9 cellular contexts compared by ENCODE assay signal in genomic region chr13:20191902-20192469, GRCh38. TPM values are rescaled to one million over a fixed set of nuclear protein-coding genes. Genes with fewer than 3 reads are reported as not detected.
A peak's percentile ranks its signal among the peaks of the same experiment; 100 is the strongest.
DNase-seq lines count a peak whose midpoint lies in the region; ATAC-seq and TF ChIP-seq lines count a peak whose summit lies in the region.
"Had no signal": no experiment of that assay in that cellular context is flagged by ENCODE, and none has a peak within 500 bp of the region (broad histone marks: within the 10 kb centered on the region; RNA-seq: fewer than 3 reads in every experiment).

No MANE protein-coding gene starts in this region.

- H3K36me3 ChIP-seq in mammary epithelial cell (ENCODE audit: insufficient read depth, low read length) (peaks cover 24% of the 10 kb centered on the region), thymus (ENCODE audit: control insufficient read depth, insufficient read depth) (peaks cover 5% of the 10 kb centered on the region), OCI-LY7 (ENCODE audit: insufficient read depth, low read length) (no peaks in the 10 kb centered on the region)

- peak; percentile 14 for DNase-seq in EL
- peak; percentile 36 for DNase-seq in NCI-H226
- peak; percentile 56 for DNase-seq in mammary epithelial cell
- DNase-seq in lower leg skin (ENCODE audit: low spot score in 2 of 2) = peak in 1 of 2 donors; percentile 83
- DNase-seq in GDM1 (lab: John Stamatoyannopoulos, UW) = no peak
- DNase-seq in OCI-LY7 (ENCODE audit: low spot score) = no peak

- WGBS in mammary epithelial cell (ENCODE audit: low coverage, missing lambda C conversion rate) = 21% methylated on average over 26 of the region's 36 CpGs
- WGBS in lower leg skin, 2 donors = 14 to 20% methylated on average over 32 to 36 of the region's 36 CpGs
- 5% methylated on average over 36 of the region's 36 CpGs for WGBS in thymus

- no peaks in the 10 kb centered on the region for H3K9me2 ChIP-seq in OCI-LY7 (ENCODE audit: insufficient read depth, low read length)

- H2AFZ ChIP-seq in mammary epithelial cell (ENCODE audit: low read depth, low read length) (peak overlapping the region; percentile 83), OCI-LY7 (ENCODE audit: low read length) (no peak overlapping the region)

- no peak for TF ChIP-seq POLR2A in lower leg skin (IDR thresholded peaks at IDR 0.05)

- POLR2A ChIA-PET in OCI-LY7 (lab: Charles Lee) = no interaction called here

- H3K4me2 ChIP-seq in mammary epithelial cell (ENCODE audit: insufficient read depth, low read depth, low read length) = peak overlapping the region; percentile 80
- no peak overlapping the region for H3K4me2 ChIP-seq in OCI-LY7 (ENCODE audit: low read length)

- peak overlapping the region; percentile 74 for H3K9ac ChIP-seq in mammary epithelial cell (ENCODE audit: insufficient read depth, low read length)

- H4K20me1 ChIP-seq in mammary epithelial cell (ENCODE audit: insufficient read depth, low read length) (no peaks in the 10 kb centered on the region), OCI-LY7 (ENCODE audit: insufficient read depth, low read length) (no peaks in the 10 kb centered on the region)

- no peaks in the 10 kb centered on the region for H3K9me3 ChIP-seq in mammary epithelial cell (replicated peaks; ENCODE audit: insufficient read depth, low read length)
- no peaks in the 10 kb centered on the region for H3K9me3 ChIP-seq in thymus (ENCODE audit: control insufficient read depth)
- no peaks in the 10 kb centered on the region for H3K9me3 ChIP-seq in OCI-LY7 (ENCODE audit: low read length)

- H3K27ac ChIP-seq in mammary epithelial cell (ENCODE audit: insufficient read depth, low read depth, low read length) (peak overlapping the region; percentile 74), thymus (ENCODE audit: low read depth) (no peak overlapping the region), OCI-LY7 (ENCODE audit: low read depth, low read length, poor library complexity, severe bottlenecking) (no peak overlapping the region)

- H3K4me3 ChIP-seq in mammary epithelial cell (replicated peaks in 1 of 3; ENCODE audit: insufficient read depth in 1 of 3, low read depth in 2 of 3, low read length in 3 of 3) (peak overlapping the region; percentile 53 to 64 (median 64)), lower leg skin (ENCODE audit: low read depth, poor library complexity, severe bottlenecking) (peak overlapping the region; percentile 40), thymus (ENCODE audit: low read length) (peak overlapping the region; percentile 70), OCI-LY7 (ENCODE audit: low read depth, low read length, poor library complexity, severe bottlenecking) (no peak overlapping the region)

- BruUV-seq in mammary epithelial cell (replicated peaks; lab: Mats Ljungman, UMichigan) = no TSS peak
- no TSS peak for BruUV-seq in OCI-LY7 (replicated peaks; lab: Mats Ljungman, UMichigan)

- CTCF ChIA-PET in mammary epithelial cell (lab: Charles Lee; ENCODE audit: low non-redundant PET) = no interaction called here
- CTCF ChIA-PET in OCI-LY7 (lab: Charles Lee; ENCODE audit: unreplicated experiment) = no interaction called here

- peaks cover 41% of the 10 kb centered on the region for H3K4me1 ChIP-seq in mammary epithelial cell (ENCODE audit: insufficient read depth, low read length)
- peaks cover 23% of the 10 kb centered on the region for H3K4me1 ChIP-seq in thymus (ENCODE audit: control insufficient read depth, insufficient read depth, low read length)
- no peaks in the 10 kb centered on the region for H3K4me1 ChIP-seq in OCI-LY7 (ENCODE audit: insufficient read depth, low read length, poor library complexity, severe bottlenecking)

- no peak for ATAC-seq in HG03432 (IDR thresholded peaks at IDR 0.05; ENCODE audit: unreplicated experiment)

- peaks cover 48% of the 10 kb centered on the region for H3K79me2 ChIP-seq in mammary epithelial cell (ENCODE audit: insufficient read depth, low read length)
- H3K79me2 ChIP-seq in OCI-LY7 (ENCODE audit: insufficient read depth, low read depth, low read length) = no peaks in the 10 kb centered on the region

- dilution Hi-C loops in mammary epithelial cell (cut with HindIII; ENCODE audit: low sequenced_read_pairs) = loop anchor here (5.0 to 25.0 kb wide), 4 partner anchors 60 to 745 kb away; no protein-coding TSS in a partner anchor

- TF ChIP-seq CTCF in mammary epithelial cell (conservative IDR thresholded peaks at IDR 0.05 in 1 of 2, IDR thresholded peaks at IDR 0.05 in 1 of 2; ENCODE audit: extremely low read depth in 1 of 2, insufficient read depth in 1 of 2, low read depth in 1 of 2, low read length in 2 of 2) = no peak
- TF ChIP-seq CTCF in lower leg skin (IDR thresholded peaks at IDR 0.05) = no peak
- TF ChIP-seq CTCF in OCI-LY7 (conservative IDR thresholded peaks at IDR 0.05; ENCODE audit: low read length) = no peak

- H3K27me3 ChIP-seq in mammary epithelial cell (ENCODE audit: insufficient read depth, low read length) (no peaks in the 10 kb centered on the region), thymus (ENCODE audit: control insufficient read depth, insufficient read depth) (peaks cover 18% of the 10 kb centered on the region)

- intact Hi-C loops in mammary epithelial cell (cut with micrococcal nuclease) = loop anchor here (5.0 kb wide), 2 partner anchors 375 to 530 kb away; partner anchors contain the start of gene IFT88
- intact Hi-C loops in lower leg skin (cut with DNase I; ENCODE audit: low total_unique reads) = loop anchor here (5.0 kb wide), 1 partner anchor 300 kb away; no protein-coding TSS in a partner anchor
- intact Hi-C loops in OCI-LY7 (cut with micrococcal nuclease; ENCODE audit: unreplicated experiment) = loop anchor here (10.0 kb wide), 1 partner anchor 733 kb away; no protein-coding TSS in a partner anchor

- in situ Hi-C loops in mammary epithelial cell (cut with MboI; ENCODE audit: low sequenced_read_pairs in 2 of 2) = loop anchor here (10.0 to 25.0 kb wide), 3 partner anchors 293 to 720 kb away; partner anchors contain the start of gene XPO4 (in 2 of the 2)

RNA-seq across cellular contexts. Expression of gene GJB2, which starts 0.8 kb away (rescaled TPM):
- total RNA-seq in mammary epithelial cell (100 to 1,000 TPM in 1 of 2 donors, 10 to 100 TPM in 1; 48.1 to 126 TPM), lower leg skin (100 to 1,000 TPM in 1 of 4 donors, 10 to 100 TPM in 3; 46.7 to 160 (median 63.0) TPM), OCI-LY7 (2022) (not detected in 2 replicates)
- polyA plus RNA-seq in mammary epithelial cell (144 TPM), thymus (38.1 TPM)
- 171 TPM for polyA minus RNA-seq in mammary epithelial cell
- total RNA-seq in OCI-LY7 (2014; rRNA removed; shearing (Covaris generic)) = not detected in 2 replicates

RNA-seq across cellular contexts. Expression of gene GJA3, which starts 31.1 kb away (rescaled TPM):
- total RNA-seq in mammary epithelial cell (1 to 10 TPM; 2.8 to 4.2 TPM), lower leg skin (under 1 TPM in 3 of 4 donors, not detected in 1; 0.04 to 0.52 (median 0.32) TPM), OCI-LY7 (2022) (not detected in 2 replicates)
- polyA plus RNA-seq in mammary epithelial cell (1.3 TPM), thymus (0.14 TPM)
- 3.2 TPM for polyA minus RNA-seq in mammary epithelial cell
- not detected in 2 replicates for total RNA-seq in OCI-LY7 (2014; rRNA removed; shearing (Covaris generic))

RNA-seq across cellular contexts. Expression of gene GJB6, which starts 40.1 kb away (rescaled TPM):
- total RNA-seq in mammary epithelial cell = 10 to 100 TPM in 1 of 2 donors, 1 to 10 TPM in 1; 2.1 to 27.5 TPM
- polyA plus RNA-seq in mammary epithelial cell = 1.4 TPM
- polyA minus RNA-seq in mammary epithelial cell = not detected
- total RNA-seq in lower leg skin = 100 to 1,000 TPM in 1 of 4 donors, 10 to 100 TPM in 3; 49.7 to 150 (median 58.3) TPM
- 22.9 TPM for polyA plus RNA-seq in thymus
- not detected in 2 replicates for total RNA-seq in OCI-LY7 (2014; rRNA removed; shearing (Covaris generic))
- total RNA-seq in OCI-LY7 (2022) = not detected in 2 replicates
- total RNA-seq: LHCN-M2 had no signal

Comparison
In these comparisons a context has a peak if more than half of its experiments do, and no peak if none do; other contexts are left out.
1. DNase-seq: peak in EL (single experiment), NCI-H226 (single experiment) and mammary epithelial cell (single experiment); none in GDM1 (single experiment) and OCI-LY7 (single experiment).
2. RNA of gene GJB2, which starts 0.8 kb away (total RNA-seq): 48.1 to 126 TPM in mammary epithelial cell and 46.7 to 160 TPM in lower leg skin; not detected in OCI-LY7; every median in the first group is over 10 times any median in the second.